In genomic region chr3:48215466-48215865, GRCh38 we compare ENCODE assay signal across 14 cellular contexts. TPM values are rescaled to one million over a fixed set of nuclear protein-coding genes. Genes with fewer than 3 reads are reported as not detected.
A peak's percentile ranks its signal among the peaks of the same experiment; 100 is the strongest.
DNase-seq lines count a peak whose midpoint lies in the region; ATAC-seq, FAIRE-seq and TF ChIP-seq lines count a peak whose summit lies in the region.
"Had no signal": no experiment of that assay in that cellular context is flagged by ENCODE, and none has a peak within 500 bp of the region (broad histone marks: within the 10 kb centered on the region; RNA-seq: fewer than 3 reads in every experiment).

No MANE protein-coding gene starts in this region.

- H3K4me3 ChIP-seq in left ventricle myocardium inferior (no peak overlapping the region), pancreas (no peak overlapping the region)
- H3K4me3 ChIP-seq: HAP-1 had no signal

- no peaks in the 10 kb centered on the region for H3K36me3 Mint-ChIP-seq in activated CD4-positive, alpha-beta memory T cell treated with anti-CD3 and anti-CD28 coated beads, Interleukin-2, amount 10 ng/mL, durations not matched to agents 7 days and 5 days (ENCODE audit: low read depth)
- H3K36me3 Mint-ChIP-seq: activated naive CD4-positive, alpha-beta T cell treated with anti-CD3 and anti-CD28 coated beads, Interleukin-2, amount 10 ng/mL, durations not matched to agents 7 days and 5 days had no signal

- H3K27me3 Mint-ChIP-seq in activated CD4-positive, alpha-beta memory T cell treated with anti-CD3 and anti-CD28 coated beads, Interleukin-2, amount 10 ng/mL, durations not matched to agents 7 days and 5 days = no peaks in the 10 kb centered on the region

- H3K27ac ChIP-seq in left ventricle myocardium inferior (replicated peaks) (peak overlapping the region; percentile 82), pancreas (no peak overlapping the region)

- intact Hi-C loops in Right ventricle myocardium inferior (cut with DNase I) = no loop called here
- intact Hi-C loops in cardiac septum (cut with DNase I) = no loop called here
- intact Hi-C loops in left ventricle myocardium inferior (cut with micrococcal nuclease) = no loop called here
- intact Hi-C loops in pancreas (cut with DNase I) = no loop called here

- H3K9me3 ChIP-seq in left ventricle myocardium inferior (replicated peaks) = no peaks in the 10 kb centered on the region
- H3K9me3 ChIP-seq in pancreas = no peaks in the 10 kb centered on the region
- H3K9me3 ChIP-seq: HAP-1 had no signal

- no peak for FAIRE-seq in pancreas (lab: Jason Lieb, UNC)
- FAIRE-seq: endothelial cell of umbilical vein had no signal

- H3K4me1 Mint-ChIP-seq in activated CD4-positive, alpha-beta memory T cell treated with anti-CD3 and anti-CD28 coated beads, Interleukin-2, amount 10 ng/mL, durations not matched to agents 7 days and 5 days = no peaks in the 10 kb centered on the region
- H3K4me1 Mint-ChIP-seq: activated naive CD4-positive, alpha-beta T cell treated with anti-CD3 and anti-CD28 coated beads, Interleukin-2, amount 10 ng/mL, durations not matched to agents 7 days and 5 days had no signal

- DNase-seq in Right ventricle myocardium inferior (ENCODE audit: missing footprints) (no peak), cardiac septum (ENCODE audit: low spot score) (no peak), left ventricle myocardium inferior (peak; percentile 36), pancreas (peak in 1 of 6 donors; percentile 31), G401 (ENCODE audit: low spot score) (no peak)
- DNase-seq in activated CD4-positive, alpha-beta memory T cell treated with anti-CD3 and anti-CD28 coated beads, Interleukin-2, amount 10 ng/mL, durations not matched to agents 7 days and 5 days = no peak
- no peak for DNase-seq in activated naive CD4-positive, alpha-beta T cell (lab: John Stamatoyannopoulos, UW)
- DNase-seq: activated CD4-positive, alpha-beta T cell treated with anti-CD3 and anti-CD28 coated beads, Interleukin-2, amount 50 U/mL, for 1 hour; activated naive CD4-positive, alpha-beta T cell treated with anti-CD3 and anti-CD28 coated beads, Interleukin-2, amount 10 ng/mL, durations not matched to agents 7 days and 5 days; NCI-H69; stimulated activated CD4-positive, alpha-beta T cell treated with anti-CD3 and anti-CD28 coated beads, Interleukin-15, amount 100 ng/mL, for 24 hours had no signal

- no peak overlapping the region for H3K4me3 Mint-ChIP-seq in activated CD4-positive, alpha-beta memory T cell treated with anti-CD3 and anti-CD28 coated beads, Interleukin-2, amount 10 ng/mL, durations not matched to agents 7 days and 5 days
- H3K4me3 Mint-ChIP-seq: activated naive CD4-positive, alpha-beta T cell treated with anti-CD3 and anti-CD28 coated beads, Interleukin-2, amount 10 ng/mL, durations not matched to agents 7 days and 5 days had no signal

- in situ Hi-C loops in G401 (cut with HindIII; ENCODE audit: low sequenced_read_pairs) = no loop called here

- no peak overlapping the region for H3K27ac Mint-ChIP-seq in activated CD4-positive, alpha-beta memory T cell treated with anti-CD3 and anti-CD28 coated beads, Interleukin-2, amount 10 ng/mL, durations not matched to agents 7 days and 5 days
- H3K27ac Mint-ChIP-seq: activated naive CD4-positive, alpha-beta T cell treated with anti-CD3 and anti-CD28 coated beads, Interleukin-2, amount 10 ng/mL, durations not matched to agents 7 days and 5 days had no signal

- H3K36me3 ChIP-seq in left ventricle myocardium inferior (no peaks in the 10 kb centered on the region), pancreas (no peaks in the 10 kb centered on the region)
- H3K36me3 ChIP-seq: HAP-1 had no signal

- no peaks in the 10 kb centered on the region for H3K27me3 ChIP-seq in left ventricle myocardium inferior (ENCODE audit: low read depth)
- H3K27me3 ChIP-seq in pancreas = no peaks in the 10 kb centered on the region

- ATAC-seq in Right ventricle myocardium inferior (peak; percentile 81), pancreas (peak; percentile 53 to 90 (median 80)), HG03135 (IDR thresholded peaks at IDR 0.05; ENCODE audit: unreplicated experiment) (no peak)

- H3K4me1 ChIP-seq in left ventricle myocardium inferior = peaks cover 19% of the 10 kb centered on the region
- peaks cover 0 to 11% (median 0%) of the 10 kb centered on the region in 3 donors for H3K4me1 ChIP-seq in pancreas
- H3K4me1 ChIP-seq: HAP-1 had no signal

- TF ChIP-seq CTCF in left ventricle myocardium inferior (IDR thresholded peaks at IDR 0.05; ENCODE audit: borderline replicate concordance) (no peak), pancreas (IDR thresholded peaks at IDR 0.05) (no peak)

- 14 to 19% methylated on average over 4 of the region's 4 CpGs for WGBS in pancreas, 2 donors

- POLR2A ChIA-PET in activated CD4-positive, alpha-beta memory T cell treated with anti-CD3 and anti-CD28 coated beads, Interleukin-2, amount 10 ng/mL, durations not matched to agents 7 days and 5 days (lab: Charles Lee) = no interaction called here

- H3K9me3 Mint-ChIP-seq in activated CD4-positive, alpha-beta memory T cell treated with anti-CD3 and anti-CD28 coated beads, Interleukin-2, amount 10 ng/mL, durations not matched to agents 7 days and 5 days = no peaks in the 10 kb centered on the region
- H3K9me3 Mint-ChIP-seq: activated naive CD4-positive, alpha-beta T cell treated with anti-CD3 and anti-CD28 coated beads, Interleukin-2, amount 10 ng/mL, durations not matched to agents 7 days and 5 days had no signal

- CTCF ChIA-PET in activated CD4-positive, alpha-beta memory T cell treated with anti-CD3 and anti-CD28 coated beads, Interleukin-2, amount 10 ng/mL, durations not matched to agents 7 days and 5 days (lab: Charles Lee) = no interaction called here

RNA-seq across cellular contexts. Expression of gene CAMP, which starts 7.8 kb away (rescaled TPM):
- 1.5 TPM for total RNA-seq in Right ventricle myocardium inferior
- 0.67 TPM for total RNA-seq in cardiac septum
- not detected for total RNA-seq in left ventricle myocardium inferior
- not detected for total RNA-seq in pancreas
- not detected for polyA plus RNA-seq in pancreas
- total RNA-seq in activated CD4-positive, alpha-beta memory T cell treated with anti-CD3 and anti-CD28 coated beads, Interleukin-2, amount 10 ng/mL, durations not matched to agents 7 days and 5 days = not detected
- not detected in 2 replicates for total RNA-seq in G401 (2014; rRNA removed; shearing (Covaris generic))
- total RNA-seq: endothelial cell of umbilical vein had no signal
- polyA plus RNA-seq: endothelial cell of umbilical vein had no signal

RNA-seq across cellular contexts. Expression of gene ZNF589, which starts 25.4 kb away (rescaled TPM):
- total RNA-seq in Right ventricle myocardium inferior = 6.2 TPM
- 3.4 TPM for total RNA-seq in cardiac septum
- 6.6 TPM for total RNA-seq in left ventricle myocardium inferior
- total RNA-seq in pancreas = 1 to 10 TPM; 3.6 to 8.1 (median 4.3) TPM
- polyA plus RNA-seq in pancreas = 1 to 10 TPM; 7.0 to 7.2 TPM
- total RNA-seq in activated CD4-positive, alpha-beta memory T cell treated with anti-CD3 and anti-CD28 coated beads, Interleukin-2, amount 10 ng/mL, durations not matched to agents 7 days and 5 days = 10 to 100 TPM; 38.1 to 38.6 TPM
- total RNA-seq in G401 (2014; rRNA removed; shearing (Covaris generic)) = 8.1 and 14.8 TPM in 2 replicates

RNA-seq across cellular contexts. Expression of gene CDC25A, which starts 27.2 kb away (rescaled TPM):
- total RNA-seq in Right ventricle myocardium inferior (1.1 TPM), cardiac septum (0.32 TPM), left ventricle myocardium inferior (0.52 TPM), pancreas (1 to 10 TPM in 1 of 6 donors, under 1 TPM in 5; 0.32 to 1.1 (median 0.79) TPM)
- under 1 TPM; 0.28 to 0.30 TPM for polyA plus RNA-seq in pancreas
- 10 to 100 TPM; 19.6 to 20.1 TPM for total RNA-seq in activated CD4-positive, alpha-beta memory T cell treated with anti-CD3 and anti-CD28 coated beads, Interleukin-2, amount 10 ng/mL, durations not matched to agents 7 days and 5 days
- total RNA-seq in G401 (2014; rRNA removed; shearing (Covaris generic)) = 42.5 and 45.4 TPM in 2 replicates
